Comparison of ENCODE assay signal across 8 cellular contexts in the genomic region with DNA sequence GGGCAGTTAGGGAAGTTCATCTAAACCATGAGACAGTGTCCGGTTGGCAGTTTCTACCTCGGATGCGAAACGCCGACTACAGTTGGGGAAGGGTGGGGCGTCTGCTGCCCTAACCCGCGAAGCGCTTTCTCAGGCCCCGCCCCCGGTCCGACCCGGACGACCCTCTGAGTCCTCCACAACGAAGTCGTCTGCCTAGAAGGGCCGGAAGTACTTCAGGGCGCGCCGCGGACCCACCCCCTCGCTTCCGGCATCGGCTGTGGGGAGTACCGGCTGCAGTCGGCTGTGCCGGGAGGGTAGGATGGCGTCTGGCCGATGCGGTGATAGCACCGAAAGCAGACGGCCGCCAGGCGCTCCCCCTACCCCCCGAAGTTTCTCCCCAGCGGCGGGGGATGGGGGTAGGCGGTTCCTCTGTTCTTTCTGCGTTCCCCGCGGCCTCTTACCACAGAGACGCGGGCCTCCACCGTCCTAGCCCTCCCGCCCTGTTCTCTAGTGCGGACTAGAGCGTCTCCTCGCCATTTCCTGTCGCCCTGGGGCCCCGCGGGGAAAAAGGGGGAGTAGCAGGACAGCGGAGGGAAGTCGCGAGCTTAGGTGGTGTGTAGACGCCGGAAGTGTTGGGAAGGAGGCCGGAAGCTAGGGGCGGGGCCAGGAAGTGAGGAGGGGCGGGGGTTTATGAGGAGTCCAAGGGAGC. TPM values are rescaled to one million over a fixed set of nuclear protein-coding genes. Genes with fewer than 3 reads are reported as not detected.
DNase-seq lines count a peak whose midpoint lies in the region; ATAC-seq and TF ChIP-seq lines count a peak whose summit lies in the region.

TRIM41 (plus strand) TSS at position 241 of the 688 bp plus-strand sequence. CDS start 719 bp downstream, outside the sequence.

- H3K27ac ChIP-seq in mesodermal cell (ENCODE audit: low read depth, low read length, severe bottlenecking): peak within 1 kb of the TSS; percentile 97

- H3K9me3 ChIP-seq in mesodermal cell (ENCODE audit: control insufficient read depth, low read length): no peaks in the 10 kb centered on the region

- 0 to 1% methylated on average over 28 to 32 of the region's 59 CpGs for WGBS in mesodermal cell (ENCODE audit: insufficient coverage in 2 of 2), 2 experiments

- H3K4me3 ChIP-seq in AG09309 (ENCODE audit: control insufficient read depth, low read depth, low read length): peak within 1 kb of the TSS; percentile 93
- peak within 1 kb of the TSS; percentile 73 for H3K4me3 ChIP-seq in mesodermal cell (ENCODE audit: extremely low read depth, insufficient read depth, low read length, poor library complexity, severe bottlenecking)

- peak; percentile 18 for TF ChIP-seq CTCF in AG09309 (IDR thresholded peaks at IDR 0.05; ENCODE audit: control insufficient read depth, insufficient read depth, low read depth, low read length, missing control alignments)

- ATAC-seq in GM19372 (IDR thresholded peaks at IDR 0.05; ENCODE audit: low read depth, unreplicated experiment) (peak; percentile 57), HG03565 (IDR thresholded peaks at IDR 0.05; ENCODE audit: unreplicated experiment) (peak; percentile 37)
- ATAC-seq in effector memory CD8-positive, alpha-beta T cell (replicated peaks): peak; percentile 66

- peaks cover 44 to 47% of the 10 kb centered on the region in 2 donors for H3K4me1 Mint-ChIP-seq in effector memory CD8-positive, alpha-beta T cell (ENCODE audit: low read depth in 2 of 2)

- DNase-seq in AG09309 (ENCODE audit: low read depth) (peak; percentile 93), SW 1271 (lab: John Stamatoyannopoulos, UW) (no peak)
- peak; percentile 93 to 97 for DNase-seq in activated CD4-positive, alpha-beta T cell treated with anti-CD3 and anti-CD28 coated beads, Interleukin-2, amount 50 U/mL, for 24 hours (ENCODE audit: low read depth in 1 of 2, low spot score in 1 of 2)
- DNase-seq in effector memory CD8-positive, alpha-beta T cell: peak; percentile 96 to 98 (median 96)
- DNase-seq in stimulated activated CD8-positive, alpha-beta memory T cell treated with anti-CD3 and anti-CD28 coated beads, Interleukin-2, amount 100 ng/mL, for 1 hour (ENCODE audit: low read depth in 2 of 2): peak; percentile 94 to 98

- peaks cover 69% of the 10 kb centered on the region for H3K36me3 Mint-ChIP-seq in effector memory CD8-positive, alpha-beta T cell (ENCODE audit: insufficient read depth)

- no peaks in the 10 kb centered on the region for H3K27me3 Mint-ChIP-seq in effector memory CD8-positive, alpha-beta T cell

- peak within 1 kb of the TSS; percentile 100 for H3K27ac Mint-ChIP-seq in effector memory CD8-positive, alpha-beta T cell

- no peaks in the 10 kb centered on the region for H3K9me3 Mint-ChIP-seq in effector memory CD8-positive, alpha-beta T cell

- peaks cover 26% of the 10 kb centered on the region for H3K36me3 ChIP-seq in mesodermal cell (ENCODE audit: control insufficient read depth, insufficient read depth, low read length)

- no peaks in the 10 kb centered on the region for H3K4me1 ChIP-seq in mesodermal cell (ENCODE audit: control insufficient read depth, insufficient read depth, low read length, poor library complexity, severe bottlenecking)

- H3K4me3 Mint-ChIP-seq in effector memory CD8-positive, alpha-beta T cell: peak within 1 kb of the TSS; percentile 84 to 86

RNA-seq across cellular contexts. Expression of gene TRIM41, which starts in this region (rescaled TPM):
- polyA plus RNA-seq in mesodermal cell (2013, experiment 1 of 2): 16.0 TPM
- polyA plus RNA-seq in mesodermal cell (2013, experiment 2 of 2): 16.1 TPM

Comparison
In these comparisons a context has a peak if more than half of its experiments do, and no peak if none do; other contexts are left out.
1. DNase-seq: peak in AG09309 (single experiment), activated CD4-positive, alpha-beta T cell treated with anti-CD3 and anti-CD28 coated beads, Interleukin-2, amount 50 U/mL, for 24 hours (2 of 2), effector memory CD8-positive, alpha-beta T cell (3 of 3) and stimulated activated CD8-positive, alpha-beta memory T cell treated with anti-CD3 and anti-CD28 coated beads, Interleukin-2, amount 100 ng/mL, for 1 hour (2 of 2); none in SW 1271 (0 of 2).
2. Peak in every context shown above with its lines, with median percentiles within 50 percentile points of each other: ATAC-seq.